ENCODE assay signal across 8 cellular contexts in the genomic region with DNA sequence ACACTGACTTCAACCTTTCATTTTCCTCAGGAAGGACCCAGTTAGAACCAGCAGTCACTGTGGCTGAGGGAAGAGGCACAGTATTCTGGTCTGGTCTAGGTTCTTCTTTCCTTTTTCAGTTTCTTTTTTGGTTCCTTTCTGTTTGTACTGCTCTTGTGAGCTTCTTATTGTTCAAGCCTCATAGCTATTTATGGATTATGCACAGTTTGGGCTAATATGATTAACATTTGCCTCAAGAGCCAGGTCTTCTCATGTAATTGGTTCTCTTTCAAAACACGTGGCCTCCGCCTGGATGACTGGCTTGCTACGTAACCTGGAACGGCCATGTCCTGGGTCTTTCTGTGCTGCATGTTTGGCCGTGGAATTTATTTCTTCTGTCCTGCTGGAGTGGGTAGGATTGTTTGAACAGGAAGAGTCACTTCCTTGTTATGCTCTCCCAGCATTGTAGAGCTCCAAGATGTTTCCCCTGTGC. TPM values are rescaled to one million over a fixed set of nuclear protein-coding genes. Genes with fewer than 3 reads are reported as not detected.
DNase-seq lines count a peak whose midpoint lies in the region; ATAC-seq and TF ChIP-seq lines count a peak whose summit lies in the region.

No MANE protein-coding gene starts in this region.

- peaks cover 10% of the 10 kb centered on the region for H3K4me1 Mint-ChIP-seq in endodermal cell
- peaks cover 9% of the 10 kb centered on the region for H3K4me1 Mint-ChIP-seq in Calu3 (ENCODE audit: low read depth, unreplicated experiment)

- H3K27ac Mint-ChIP-seq in endodermal cell (peak overlapping the region; percentile 4), Calu3 (ENCODE audit: unreplicated experiment) (no peak overlapping the region)

- H3K27me3 Mint-ChIP-seq in endodermal cell (ENCODE audit: insufficient read depth) = no peaks in the 10 kb centered on the region
- H3K27me3 Mint-ChIP-seq in Calu3 (ENCODE audit: unreplicated experiment) = no peaks in the 10 kb centered on the region

- ATAC-seq in GM21423 (IDR thresholded peaks at IDR 0.05; ENCODE audit: unreplicated experiment) = peak; percentile 97

- H3K9me3 Mint-ChIP-seq in endodermal cell = no peaks in the 10 kb centered on the region
- no peaks in the 10 kb centered on the region for H3K9me3 Mint-ChIP-seq in Calu3 (ENCODE audit: low read depth, unreplicated experiment)

- H3K36me3 Mint-ChIP-seq in endodermal cell (ENCODE audit: low read depth) (no peaks in the 10 kb centered on the region), Calu3 (ENCODE audit: insufficient read depth, unreplicated experiment) (no peaks in the 10 kb centered on the region)

- H3K27ac ChIP-seq in endodermal cell (ENCODE audit: low read depth, low read length) = no peak overlapping the region

- no peaks in the 10 kb centered on the region for H3K9me3 ChIP-seq in endodermal cell (ENCODE audit: control insufficient read depth, low read length)

- TF ChIP-seq CTCF in endodermal cell (conservative IDR thresholded peaks at IDR 0.05) (no peak), Calu3 (IDR thresholded peaks at IDR 0.05; ENCODE audit: unreplicated experiment) (no peak)

- 92% methylated on average over 5 of the region's 5 CpGs; no CpG with 5 or more reads in 1 of the 2 experiments for WGBS in endodermal cell (ENCODE audit: insufficient coverage in 1 of 2, insufficient read length in 1 of 2), 2 experiments

- H3K27me3 ChIP-seq in endodermal cell (ENCODE audit: control insufficient read depth, insufficient read depth, low read length, poor library complexity, severe bottlenecking) = no peaks in the 10 kb centered on the region

- no peak overlapping the region for H3K4me3 ChIP-seq in endodermal cell (ENCODE audit: low read length)

- DNase-seq in Daoy (ENCODE audit: low read depth) (peak; percentile 80), HS-5 (ENCODE audit: low read depth) (peak; percentile 64), endodermal cell (no peak), non-pigmented ciliary epithelial cell (ENCODE audit: low read depth) (peak; percentile 69), GDM1 (lab: John Stamatoyannopoulos, UW) (no peak), Calu3 (no peak), NCI-H510A treated with DMSO at 0.1 percent for 48 hours (lab: John Stamatoyannopoulos, UW) (no peak)

- no peaks in the 10 kb centered on the region for H3K36me3 ChIP-seq in endodermal cell (ENCODE audit: control insufficient read depth, insufficient read depth, low read length)

- H3K9ac ChIP-seq in endodermal cell (ENCODE audit: extremely low read depth, low read length, poor library complexity, severe bottlenecking) = no peak overlapping the region

- CTCF ChIA-PET in Calu3 (lab: Charles Lee) = interaction anchor here (0.6 kb wide), 1 partner anchor 179 kb away, joined by 3 read pairs; no protein-coding TSS in a partner anchor

- H3K4me1 ChIP-seq in endodermal cell (ENCODE audit: control insufficient read depth, insufficient read depth, low read length) = no peaks in the 10 kb centered on the region

- BruUV-seq in Calu3 (replicated peaks; lab: Mats Ljungman, UMichigan) = no TSS peak

- intact Hi-C loops in Calu3 (cut with micrococcal nuclease; ENCODE audit: unreplicated experiment) = no loop called here

- H3K4me3 Mint-ChIP-seq in endodermal cell = no peak overlapping the region
- H3K4me3 Mint-ChIP-seq in Calu3 (ENCODE audit: low read depth, unreplicated experiment) = no peak overlapping the region

RNA-seq across cellular contexts. Expression of a gene that starts 43.3 kb away (rescaled TPM):
- total RNA-seq in Daoy (2014; rRNA removed; shearing (Covaris generic)) = 11.0 and 23.2 TPM in 2 replicates
- total RNA-seq in endodermal cell (1 to 10 TPM; 2.0 to 7.3 TPM), Calu3 (2022) (1.3 TPM in 2 replicates)
- 8.8 TPM for polyA plus RNA-seq in endodermal cell (2013, experiment 1 of 2)
- polyA plus RNA-seq in endodermal cell (2013, experiment 2 of 2) = 7.5 TPM

Comparison
In these comparisons a context has a peak if more than half of its experiments do, and no peak if none do; other contexts are left out.
1. DNase-seq: peak in Daoy (single experiment), HS-5 (single experiment) and non-pigmented ciliary epithelial cell (single experiment); none in endodermal cell (single experiment), GDM1 (single experiment), Calu3 (single experiment) and NCI-H510A treated with DMSO at 0.1 percent for 48 hours (single experiment).